In the genomic region with DNA sequence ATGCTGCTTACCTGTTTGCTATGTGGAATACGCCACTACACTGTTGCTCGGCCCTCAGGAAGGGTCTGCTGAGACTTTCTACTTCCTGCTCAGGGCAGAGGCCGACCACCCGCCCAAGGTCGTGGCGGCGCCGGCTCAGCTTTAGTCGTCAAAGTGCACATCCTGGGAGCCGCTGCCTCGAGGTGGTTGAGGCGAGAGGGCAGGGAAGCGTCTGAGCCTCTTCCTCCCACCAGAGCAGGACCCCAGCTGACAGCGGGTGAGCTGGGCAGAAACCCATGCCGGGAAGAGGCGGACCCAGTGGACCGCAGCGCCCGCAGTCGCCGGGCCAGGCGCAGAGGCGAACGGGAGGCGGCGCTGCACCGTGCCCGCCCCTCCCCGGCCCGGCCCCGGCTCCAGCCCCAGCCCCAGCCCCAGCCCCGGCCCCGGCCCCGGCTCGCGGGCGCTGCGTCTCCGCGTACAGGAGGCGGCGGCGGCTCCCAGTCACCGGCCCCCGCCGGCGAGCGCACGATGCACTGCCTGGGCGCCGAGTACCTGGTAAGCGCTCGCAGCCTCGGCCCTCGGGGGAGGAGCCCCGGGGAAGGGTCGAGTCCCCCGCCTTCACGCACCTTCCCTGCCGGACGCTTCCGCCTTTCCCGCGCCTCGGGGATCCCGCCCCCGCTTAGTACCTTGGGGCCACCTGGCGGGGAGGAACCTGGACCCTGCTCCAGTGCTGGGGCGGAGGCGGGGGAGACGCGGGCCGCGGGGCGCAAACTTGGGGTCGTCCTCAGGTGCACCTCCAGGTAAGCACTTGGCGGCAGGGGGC, we compare ENCODE assay signal across 1 cellular context.
A peak's percentile ranks its signal among the peaks of the same experiment; 100 is the strongest.
TF ChIP-seq lines count a peak whose summit lies in the region.

A gene with protein sequence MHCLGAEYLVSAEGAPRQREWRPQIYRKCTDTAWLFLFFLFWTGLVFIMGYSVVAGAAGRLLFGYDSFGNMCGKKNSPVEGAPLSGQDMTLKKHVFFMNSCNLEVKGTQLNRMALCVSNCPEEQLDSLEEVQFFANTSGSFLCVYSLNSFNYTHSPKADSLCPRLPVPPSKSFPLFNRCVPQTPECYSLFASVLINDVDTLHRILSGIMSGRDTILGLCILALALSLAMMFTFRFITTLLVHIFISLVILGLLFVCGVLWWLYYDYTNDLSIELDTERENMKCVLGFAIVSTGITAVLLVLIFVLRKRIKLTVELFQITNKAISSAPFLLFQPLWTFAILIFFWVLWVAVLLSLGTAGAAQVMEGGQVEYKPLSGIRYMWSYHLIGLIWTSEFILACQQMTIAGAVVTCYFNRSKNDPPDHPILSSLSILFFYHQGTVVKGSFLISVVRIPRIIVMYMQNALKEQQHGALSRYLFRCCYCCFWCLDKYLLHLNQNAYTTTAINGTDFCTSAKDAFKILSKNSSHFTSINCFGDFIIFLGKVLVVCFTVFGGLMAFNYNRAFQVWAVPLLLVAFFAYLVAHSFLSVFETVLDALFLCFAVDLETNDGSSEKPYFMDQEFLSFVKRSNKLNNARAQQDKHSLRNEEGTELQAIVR (plus strand): TSS at position 413 of the 802 bp plus-strand sequence. CDS start 95 bp downstream, at position 508.

TF ChIP-seq in HepG2, 621 proteins besides CTCF, POLR2A, EP300 and RAD21 (continued from another document and continues in another):
- TF ChIP-seq NFATC3 (CRISPR knock-in tag; IDR thresholded peaks at IDR 0.05) (no peak), ZNF652 (CRISPR knock-in tag; IDR thresholded peaks at IDR 0.05; ENCODE audit: borderline replicate concordance, low read depth) (no peak), KDM2A (CRISPR knock-in tag; IDR thresholded peaks at IDR 0.05; ENCODE audit: borderline replicate concordance, low read depth) (peak; percentile 65; the same call in 1 of the 2 replicates), TARDBP (CRISPR knock-in tag; IDR thresholded peaks at IDR 0.05) (peak; percentile 40; the same call in 1 of the 2 replicates), ZNF768 (CRISPR knock-in tag; IDR thresholded peaks at IDR 0.05) (peak; percentile 28; the same call in 1 of the 2 replicates), ATF3 (CRISPR knock-in tag; IDR thresholded peaks at IDR 0.05) (0 out of 2 replicates have a peak, but pooled peaks have one; percentile 17), ZNF335 (CRISPR knock-in tag; IDR thresholded peaks at IDR 0.05) (peak; percentile 9; the same call in 1 of the 2 replicates), POLR2AphosphoS5 (IDR thresholded peaks at IDR 0.05; ENCODE audit: low read depth, low read length) (peak; percentile 38; the same call in 1 of the 2 replicates), ZNF281 (CRISPR knock-in tag; IDR thresholded peaks at IDR 0.05; ENCODE audit: borderline replicate concordance) (0 out of 2 replicates have a peak, but pooled peaks have one; percentile 7), ETV6 (CRISPR knock-in tag; conservative IDR thresholded peaks at IDR 0.05) (peak; percentile 68; the same call in 1 of the 2 replicates), CENPT (CRISPR knock-in tag; IDR thresholded peaks at IDR 0.05; ENCODE audit: low read depth) (0 out of 2 replicates have a peak, but pooled peaks have one; percentile 28), PRMT3 (CRISPR knock-in tag; IDR thresholded peaks at IDR 0.05; ENCODE audit: borderline replicate concordance, low read depth) (0 out of 2 replicates have a peak, but pooled peaks have one; percentile 37), TCF7 (IDR thresholded peaks at IDR 0.05; ENCODE audit: low read depth) (no peak), ZBTB7B (CRISPR knock-in tag; IDR thresholded peaks at IDR 0.05) (peak; percentile 77), SETDB1 (CRISPR knock-in tag; IDR thresholded peaks at IDR 0.05; ENCODE audit: borderline replicate concordance) (no peak), ZNF501 (CRISPR knock-in tag; IDR thresholded peaks at IDR 0.05) (peak; percentile 89), POGZ (CRISPR knock-in tag; IDR thresholded peaks at IDR 0.05) (peak; percentile 23; the same call in 1 of the 2 replicates), MTA1 (CRISPR knock-in tag; IDR thresholded peaks at IDR 0.05; ENCODE audit: borderline replicate concordance) (peak; percentile 56; the same call in 1 of the 2 replicates), NKX3-1 (CRISPR knock-in tag; IDR thresholded peaks at IDR 0.05) (no peak), HOXD1 (CRISPR knock-in tag; IDR thresholded peaks at IDR 0.05) (0 out of 2 replicates have a peak, but pooled peaks have one; percentile 18), ZKSCAN8 (CRISPR knock-in tag; IDR thresholded peaks at IDR 0.05; ENCODE audit: borderline replicate concordance) (0 out of 2 replicates have a peak, but pooled peaks have one; percentile 12), PATZ1 (CRISPR knock-in tag; IDR thresholded peaks at IDR 0.05) (peak; percentile 80), MEIS2 (CRISPR knock-in tag; IDR thresholded peaks at IDR 0.05) (peak; percentile 2; the same call in 1 of the 2 replicates), ATF2 (CRISPR knock-in tag; IDR thresholded peaks at IDR 0.05) (0 out of 2 replicates have a peak, but pooled peaks have one; percentile 36), IRX3 (CRISPR knock-in tag; IDR thresholded peaks at IDR 0.05; ENCODE audit: borderline replicate concordance, low read depth) (0 out of 2 replicates have a peak, but pooled peaks have one; percentile 51), ZFY (CRISPR knock-in tag; IDR thresholded peaks at IDR 0.05) (peak; percentile 66), SPEN (CRISPR knock-in tag; IDR thresholded peaks at IDR 0.05; ENCODE audit: low read depth) (peak; percentile 58; the same call in 1 of the 2 replicates), PHF21A (CRISPR knock-in tag; IDR thresholded peaks at IDR 0.05) (no peak), PHF20 (CRISPR knock-in tag; IDR thresholded peaks at IDR 0.05) (peak; percentile 49; the same call in 1 of the 2 replicates), ZNF891 (CRISPR knock-in tag; IDR thresholded peaks at IDR 0.05) (peak; percentile 72; the same call in 1 of the 2 replicates), SP1 (IDR thresholded peaks at IDR 0.05) (no peak), SP1 (CRISPR knock-in tag; IDR thresholded peaks at IDR 0.05) (peak; percentile 38; the same call in 1 of the 2 replicates), SOX6 (IDR thresholded peaks at IDR 0.05) (no peak), SOX6 (CRISPR knock-in tag; IDR thresholded peaks at IDR 0.05) (peak; percentile 41), TGIF2 (CRISPR knock-in tag; IDR thresholded peaks at IDR 0.05) (peak; percentile 61; the same call in 1 of the 2 replicates), JUNB (CRISPR knock-in tag; IDR thresholded peaks at IDR 0.05; ENCODE audit: borderline replicate concordance) (no peak), HDAC1 (CRISPR knock-in tag; IDR thresholded peaks at IDR 0.05) (peak; percentile 52), RARG (CRISPR knock-in tag; IDR thresholded peaks at IDR 0.05; ENCODE audit: low read depth) (no peak), ZNF709 (CRISPR knock-in tag; IDR thresholded peaks at IDR 0.05) (0 out of 2 replicates have a peak, but pooled peaks have one; percentile 10), KDM5A (IDR thresholded peaks at IDR 0.05; ENCODE audit: borderline replicate concordance, low read length) (no peak), EEA1 (CRISPR knock-in tag; IDR thresholded peaks at IDR 0.05; ENCODE audit: borderline replicate concordance) (peak; percentile 22; the same call in 1 of the 2 replicates)
- TF ChIP-seq, protein P1, sequence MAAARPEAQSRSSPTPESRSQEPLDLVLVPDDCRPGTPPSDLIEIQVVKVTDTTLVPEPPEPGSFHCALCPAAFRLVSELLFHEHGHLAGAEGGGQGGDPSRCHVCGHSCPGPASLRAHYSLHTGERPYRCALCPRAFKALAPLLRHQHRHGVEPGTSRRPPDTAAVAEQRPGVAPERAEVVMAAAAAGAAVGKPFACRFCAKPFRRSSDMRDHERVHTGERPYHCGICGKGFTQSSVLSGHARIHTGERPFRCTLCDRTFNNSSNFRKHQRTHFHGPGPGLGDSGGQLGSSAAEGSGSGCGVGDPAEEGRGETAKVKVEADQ (CRISPR knock-in tag; IDR thresholded peaks at IDR 0.05; ENCODE audit: borderline replicate concordance), result 0 out of 2 replicates have a peak, but pooled peaks have one; percentile 43
- TF ChIP-seq, protein P2, sequence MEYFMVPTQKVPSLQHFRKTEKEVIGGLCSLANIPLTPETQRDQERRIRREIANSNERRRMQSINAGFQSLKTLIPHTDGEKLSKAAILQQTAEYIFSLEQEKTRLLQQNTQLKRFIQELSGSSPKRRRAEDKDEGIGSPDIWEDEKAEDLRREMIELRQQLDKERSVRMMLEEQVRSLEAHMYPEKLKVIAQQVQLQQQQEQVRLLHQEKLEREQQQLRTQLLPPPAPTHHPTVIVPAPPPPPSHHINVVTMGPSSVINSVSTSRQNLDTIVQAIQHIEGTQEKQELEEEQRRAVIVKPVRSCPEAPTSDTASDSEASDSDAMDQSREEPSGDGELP (IDR thresholded peaks at IDR 0.05; ENCODE audit: borderline replicate concordance, low read depth), result no peak
- TF ChIP-seq, protein P3, sequence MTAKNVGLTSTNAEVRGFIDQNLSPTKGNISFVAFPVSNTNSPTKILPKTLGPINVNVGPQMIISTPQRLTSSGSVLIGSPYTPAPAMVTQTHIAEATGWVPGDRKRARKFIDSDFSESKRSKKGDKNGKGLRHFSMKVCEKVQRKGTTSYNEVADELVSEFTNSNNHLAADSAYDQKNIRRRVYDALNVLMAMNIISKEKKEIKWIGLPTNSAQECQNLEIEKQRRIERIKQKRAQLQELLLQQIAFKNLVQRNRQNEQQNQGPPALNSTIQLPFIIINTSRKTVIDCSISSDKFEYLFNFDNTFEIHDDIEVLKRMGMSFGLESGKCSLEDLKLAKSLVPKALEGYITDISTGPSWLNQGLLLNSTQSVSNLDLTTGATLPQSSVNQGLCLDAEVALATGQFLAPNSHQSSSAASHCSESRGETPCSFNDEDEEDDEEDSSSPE (CRISPR knock-in tag; IDR thresholded peaks at IDR 0.05), result peak; percentile 70
- TF ChIP-seq, protein P4, sequence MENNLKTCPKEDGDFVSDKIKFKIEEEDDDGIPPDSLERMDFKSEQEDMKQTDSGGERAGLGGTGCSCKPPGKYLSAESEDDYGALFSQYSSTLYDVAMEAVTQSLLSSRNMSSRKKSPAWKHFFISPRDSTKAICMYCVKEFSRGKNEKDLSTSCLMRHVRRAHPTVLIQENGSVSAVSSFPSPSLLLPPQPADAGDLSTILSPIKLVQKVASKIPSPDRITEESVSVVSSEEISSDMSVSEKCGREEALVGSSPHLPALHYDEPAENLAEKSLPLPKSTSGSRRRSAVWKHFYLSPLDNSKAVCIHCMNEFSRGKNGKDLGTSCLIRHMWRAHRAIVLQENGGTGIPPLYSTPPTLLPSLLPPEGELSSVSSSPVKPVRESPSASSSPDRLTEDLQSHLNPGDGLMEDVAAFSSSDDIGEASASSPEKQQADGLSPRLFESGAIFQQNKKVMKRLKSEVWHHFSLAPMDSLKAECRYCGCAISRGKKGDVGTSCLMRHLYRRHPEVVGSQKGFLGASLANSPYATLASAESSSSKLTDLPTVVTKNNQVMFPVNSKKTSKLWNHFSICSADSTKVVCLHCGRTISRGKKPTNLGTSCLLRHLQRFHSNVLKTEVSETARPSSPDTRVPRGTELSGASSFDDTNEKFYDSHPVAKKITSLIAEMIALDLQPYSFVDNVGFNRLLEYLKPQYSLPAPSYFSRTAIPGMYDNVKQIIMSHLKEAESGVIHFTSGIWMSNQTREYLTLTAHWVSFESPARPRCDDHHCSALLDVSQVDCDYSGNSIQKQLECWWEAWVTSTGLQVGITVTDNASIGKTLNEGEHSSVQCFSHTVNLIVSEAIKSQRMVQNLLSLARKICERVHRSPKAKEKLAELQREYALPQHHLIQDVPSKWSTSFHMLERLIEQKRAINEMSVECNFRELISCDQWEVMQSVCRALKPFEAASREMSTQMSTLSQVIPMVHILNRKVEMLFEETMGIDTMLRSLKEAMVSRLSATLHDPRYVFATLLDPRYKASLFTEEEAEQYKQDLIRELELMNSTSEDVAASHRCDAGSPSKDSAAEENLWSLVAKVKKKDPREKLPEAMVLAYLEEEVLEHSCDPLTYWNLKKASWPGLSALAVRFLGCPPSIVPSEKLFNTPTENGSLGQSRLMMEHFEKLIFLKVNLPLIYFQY (CRISPR knock-in tag; IDR thresholded peaks at IDR 0.05; ENCODE audit: borderline replicate concordance), result peak; percentile 77; the same call in 1 of the 2 replicates
